In genomic region chr22:48137640-48138039, GRCh38 we compare ENCODE assay signal across 12 cellular contexts.
"Had no signal": no experiment of that assay in that cellular context is flagged by ENCODE, and none has a peak within 500 bp of the region (broad histone marks: within the 10 kb centered on the region; RNA-seq: fewer than 3 reads in every experiment).

No MANE protein-coding gene starts in this region.

- ATAC-seq: activated naive CD8-positive, alpha-beta T cell treated with anti-CD3 and anti-CD28 coated beads, Interleukin-2, amount 50 U/mL, for 24 hours; foreskin keratinocyte had no signal

- H3K9me3 ChIP-seq: thyroid gland, vagina had no signal

- H3K4me1 ChIP-seq: ascending aorta, foreskin keratinocyte, thyroid gland had no signal

- H3K36me3 ChIP-seq: ascending aorta, thyroid gland, vagina had no signal

- H3K4me3 ChIP-seq: ascending aorta, thyroid gland, vagina had no signal

- DNase-seq: activated B cell treated with CpG ODN at 0.5 μM for 24 hours; activated CD4-positive, alpha-beta T cell treated with anti-CD3 and anti-CD28 coated beads, Interleukin-2, amount 10 ng/mL, durations not matched to agents 24 days and 14 days; activated naive CD4-positive, alpha-beta T cell treated with Interleukin-2 at 50 U/mL for 16 hours; activated naive CD8-positive, alpha-beta T cell treated with anti-CD3 and anti-CD28 coated beads, Interleukin-2, amount 50 U/mL, for 24 hours; foreskin keratinocyte; head of caudate nucleus; naive B cell; retina; stimulated activated CD4-positive, alpha-beta T cell treated with anti-CD3 and anti-CD28 coated beads, Interleukin-4, amount 100 ng/mL, for 24 hours had no signal
